In the genomic region with DNA sequence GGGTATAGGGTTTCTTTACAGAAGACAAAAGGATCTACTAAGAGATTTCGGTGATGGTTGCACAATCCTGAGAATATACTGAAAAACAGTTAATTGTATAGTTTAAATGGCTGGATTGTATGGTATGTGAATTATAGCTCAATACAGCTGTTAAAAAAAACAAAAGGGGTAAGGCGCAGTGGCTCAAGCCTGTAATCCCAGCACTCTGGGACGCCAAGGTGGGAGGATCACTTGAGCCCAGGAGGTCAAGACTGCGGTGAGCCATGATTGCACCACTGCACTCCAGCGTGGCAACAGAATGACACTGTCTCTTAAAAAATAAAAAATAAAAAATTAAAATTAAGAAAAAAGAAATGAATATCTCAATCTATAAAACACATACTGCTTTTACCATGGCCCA, we compare ENCODE assay signal across 14 cellular contexts. TPM values are rescaled to one million over a fixed set of nuclear protein-coding genes. Genes with fewer than 3 reads are reported as not detected.
DNase-seq lines count a peak whose midpoint lies in the region; ATAC-seq, FAIRE-seq and TF ChIP-seq lines count a peak whose summit lies in the region.
"Had no signal": no experiment of that assay in that cellular context is flagged by ENCODE, and none has a peak within 500 bp of the region (broad histone marks: within the 10 kb centered on the region; RNA-seq: fewer than 3 reads in every experiment).

No MANE protein-coding gene starts in this region.

- WGBS in suprapubic skin: 87% methylated on average over 5 of the region's 5 CpGs

- no peaks in the 10 kb centered on the region for H3K9me3 ChIP-seq in keratinocyte (ENCODE audit: control insufficient read depth, low read depth, low read length)
- H3K9me3 ChIP-seq in suprapubic skin: no peaks in the 10 kb centered on the region
- H3K9me3 ChIP-seq: testis had no signal

- no peak overlapping the region for H2AFZ ChIP-seq in keratinocyte (ENCODE audit: control insufficient read depth, low read length)

- dilution Hi-C loops in keratinocyte (cut with MboI; ENCODE audit: extremely low pct_ligation_motif_present, low sequenced_read_pairs): no loop called here

- H3K27me3 Mint-ChIP-seq in activated CD8-positive, alpha-beta memory T cell treated with anti-CD3 and anti-CD28 coated beads, Interleukin-2, amount 10 ng/mL, durations not matched to agents 7 days and 5 days: no peaks in the 10 kb centered on the region
- H3K27me3 Mint-ChIP-seq in activated T-helper 17 cell treated with anti-CD3 and anti-CD28 coated beads, Interleukin-2, amount 50 U/mL, for 72 hours: no peaks in the 10 kb centered on the region
- H3K27me3 Mint-ChIP-seq: memory B cell had no signal

- H3K36me3 Mint-ChIP-seq in activated CD8-positive, alpha-beta memory T cell treated with anti-CD3 and anti-CD28 coated beads, Interleukin-2, amount 10 ng/mL, durations not matched to agents 7 days and 5 days: peaks cover 54% of the 10 kb centered on the region
- H3K36me3 Mint-ChIP-seq in activated T-helper 17 cell treated with anti-CD3 and anti-CD28 coated beads, Interleukin-2, amount 50 U/mL, for 72 hours (ENCODE audit: low read depth): peaks cover 91% of the 10 kb centered on the region

- H3K4me1 Mint-ChIP-seq in activated CD8-positive, alpha-beta memory T cell treated with anti-CD3 and anti-CD28 coated beads, Interleukin-2, amount 10 ng/mL, durations not matched to agents 7 days and 5 days: peaks cover 67% of the 10 kb centered on the region
- peaks cover 63% of the 10 kb centered on the region for H3K4me1 Mint-ChIP-seq in activated T-helper 17 cell treated with anti-CD3 and anti-CD28 coated beads, Interleukin-2, amount 50 U/mL, for 72 hours

- CTCF ChIA-PET in activated CD8-positive, alpha-beta memory T cell treated with anti-CD3 and anti-CD28 coated beads, Interleukin-2, amount 10 ng/mL, durations not matched to agents 7 days and 5 days (lab: Charles Lee): interaction anchor here (0.6 to 2.6 kb wide), 4 partner anchors 17 to 45 kb away, joined by 3 to 8 read pairs (median 3); partner anchors contain the start of gene ESYT2

- H3K4me3 ChIP-seq in keratinocyte (ENCODE audit: control insufficient read depth in 2 of 3, extremely low read depth in 1 of 3, insufficient read depth in 2 of 3, low read depth in 1 of 3, low read length in 3 of 3) (no peak overlapping the region), suprapubic skin (no peak overlapping the region)
- H3K4me3 ChIP-seq: testis had no signal

- H4K20me1 ChIP-seq in keratinocyte (ENCODE audit: control insufficient read depth, extremely low read depth, insufficient read depth, low read length): no peaks in the 10 kb centered on the region

- H3K36me3 ChIP-seq in keratinocyte (ENCODE audit: control insufficient read depth in 2 of 2, extremely low read depth in 1 of 2, insufficient read depth in 2 of 2, low read length in 2 of 2) (peaks cover 5 to 7% of the 10 kb centered on the region in 2 experiments), suprapubic skin (peaks cover 7% of the 10 kb centered on the region)

- H3K79me2 ChIP-seq in keratinocyte (ENCODE audit: control insufficient read depth, insufficient read depth, low read length): peaks cover 92% of the 10 kb centered on the region

- no peak for ATAC-seq in activated CD8-positive, alpha-beta memory T cell treated with anti-CD3 and anti-CD28 coated beads, Interleukin-2, amount 10 ng/mL, durations not matched to agents 7 days and 5 days
- no peak for ATAC-seq in activated T-helper 17 cell treated with anti-CD3 and anti-CD28 coated beads, Interleukin-2, amount 50 U/mL, for 72 hours (replicated peaks)
- no peak for ATAC-seq in GM18909 (IDR thresholded peaks at IDR 0.05; ENCODE audit: poor library complexity, unreplicated experiment)
- no peak for ATAC-seq in HG02610 (IDR thresholded peaks at IDR 0.05; ENCODE audit: unreplicated experiment)

- H3K9ac ChIP-seq in keratinocyte (ENCODE audit: control insufficient read depth, extremely low read depth, insufficient read depth, low read length): no peak overlapping the region

- H3K4me1 ChIP-seq in keratinocyte (ENCODE audit: control insufficient read depth, extremely low read depth, insufficient read depth, low read length) (peaks cover 34% of the 10 kb centered on the region), suprapubic skin (peaks cover 45% of the 10 kb centered on the region)

- peaks cover 5% of the 10 kb centered on the region for H3K9me3 Mint-ChIP-seq in activated CD8-positive, alpha-beta memory T cell treated with anti-CD3 and anti-CD28 coated beads, Interleukin-2, amount 10 ng/mL, durations not matched to agents 7 days and 5 days (ENCODE audit: low read depth)
- peaks cover 4% of the 10 kb centered on the region for H3K9me3 Mint-ChIP-seq in activated T-helper 17 cell treated with anti-CD3 and anti-CD28 coated beads, Interleukin-2, amount 50 U/mL, for 72 hours

- no peak overlapping the region for H3K4me3 Mint-ChIP-seq in activated CD8-positive, alpha-beta memory T cell treated with anti-CD3 and anti-CD28 coated beads, Interleukin-2, amount 10 ng/mL, durations not matched to agents 7 days and 5 days
- H3K4me3 Mint-ChIP-seq in activated T-helper 17 cell treated with anti-CD3 and anti-CD28 coated beads, Interleukin-2, amount 50 U/mL, for 72 hours: peak overlapping the region; percentile 85
- H3K4me3 Mint-ChIP-seq: memory B cell had no signal

- peak overlapping the region; percentile 32 for H3K27ac Mint-ChIP-seq in activated CD8-positive, alpha-beta memory T cell treated with anti-CD3 and anti-CD28 coated beads, Interleukin-2, amount 10 ng/mL, durations not matched to agents 7 days and 5 days
- H3K27ac Mint-ChIP-seq in activated T-helper 17 cell treated with anti-CD3 and anti-CD28 coated beads, Interleukin-2, amount 50 U/mL, for 72 hours: peak overlapping the region; percentile 97

- no peak for FAIRE-seq in keratinocyte (lab: Jason Lieb, UNC)
- FAIRE-seq: GM12891 had no signal

- H3K9me1 ChIP-seq in keratinocyte (ENCODE audit: control insufficient read depth, extremely low read depth, insufficient read depth, low read length): peaks cover 3% of the 10 kb centered on the region

- TF ChIP-seq POLR2A in suprapubic skin (IDR thresholded peaks at IDR 0.05): no peak

- no peak for TF ChIP-seq EP300 in suprapubic skin (IDR thresholded peaks at IDR 0.05)

- H3K27ac ChIP-seq in keratinocyte (ENCODE audit: control insufficient read depth, insufficient read depth, low read length) (peak overlapping the region; percentile 80), suprapubic skin (peak overlapping the region; percentile 76)

- no peak for DNase-seq in activated CD8-positive, alpha-beta memory T cell treated with anti-CD3 and anti-CD28 coated beads, Interleukin-2, amount 10 ng/mL, durations not matched to agents 7 days and 5 days
- DNase-seq in activated CD8-positive, alpha-beta memory T cell treated with anti-CD3 and anti-CD28 coated beads, Interleukin-2, amount 50 U/mL, for 48 hours: no peak
- DNase-seq in keratinocyte (ENCODE audit: low read depth, low spot score): no peak
- no peak for DNase-seq in suprapubic skin (ENCODE audit: low spot score in 2 of 2)
- no peak for DNase-seq in COLO829 (ENCODE audit: low spot score)
- DNase-seq: DMS79; NCI-H1694; NK-92 treated with Interleukin-12 subunit alpha and Interleukin-12 subunit beta, amount 100 ng/mL, for 24 hours; testis had no signal

- TF ChIP-seq CTCF in keratinocyte (optimal IDR thresholded peaks at IDR 0.05 in 1 of 3, IDR thresholded peaks at IDR 0.05 in 1 of 3, conservative IDR thresholded peaks at IDR 0.05 in 1 of 3; ENCODE audit: extremely low read depth in 1 of 3, insufficient read depth in 2 of 3, low read length in 3 of 3): no peak
- no peak for TF ChIP-seq CTCF in suprapubic skin (IDR thresholded peaks at IDR 0.05)

- no peaks in the 10 kb centered on the region for H3K27me3 ChIP-seq in keratinocyte (ENCODE audit: control insufficient read depth, extremely low read depth, insufficient read depth, low read length)
- H3K27me3 ChIP-seq in suprapubic skin: no peaks in the 10 kb centered on the region
- H3K27me3 ChIP-seq: testis had no signal

- no peak overlapping the region for H3K4me2 ChIP-seq in keratinocyte (ENCODE audit: control insufficient read depth, extremely low read depth, insufficient read depth, low read depth, low read length)

RNA-seq across cellular contexts. Expression of gene ESYT2, which starts 18.5 kb away (rescaled TPM):
- 10 to 100 TPM; 79.8 to 86.0 TPM for total RNA-seq in activated CD8-positive, alpha-beta memory T cell treated with anti-CD3 and anti-CD28 coated beads, Interleukin-2, amount 10 ng/mL, durations not matched to agents 7 days and 5 days
- total RNA-seq in activated T-helper 17 cell treated with anti-CD3 and anti-CD28 coated beads, Interleukin-2, amount 50 U/mL, for 72 hours: 100 to 1,000 TPM in 1 of 2 donors, 10 to 100 TPM in 1; 63.0 to 119 TPM
- 37.5 to 45.9 TPM (median 43.3 TPM) in 3 replicates for polyA plus RNA-seq in keratinocyte
- 25.0 TPM for polyA plus RNA-seq in keratinocyte (2011; ENCODE audit: low read depth)
- 20.4 and 30.4 TPM in 2 replicates for polyA plus RNA-seq in keratinocyte (2011; cell fraction: cytosol; rRNA removed)
- polyA plus RNA-seq in keratinocyte (2011; cell fraction: nucleus; rRNA removed): 48.0 and 55.0 TPM in 2 replicates
- polyA plus RNA-seq in keratinocyte (2012; ENCODE audit: low replicate concordance): 28.8 and 38.8 TPM in 2 replicates
- polyA minus RNA-seq in keratinocyte: 40.8 to 60.4 TPM (median 48.7 TPM) in 3 replicates
- 53.3 TPM for polyA minus RNA-seq in keratinocyte (2011; cell fraction: cytosol; rRNA and poly(A)+ RNA removed)
- polyA minus RNA-seq in keratinocyte (2011; cell fraction: nucleus; rRNA and poly(A)+ RNA removed): 70.4 and 102 TPM in 2 replicates
- 10 to 100 TPM; 68.3 to 95.8 (median 82.6) TPM for total RNA-seq in suprapubic skin

RNA-seq across cellular contexts. Expression of gene DYNC2I1, which starts 45.5 kb away (rescaled TPM):
- 10 to 100 TPM; 10.7 to 15.6 TPM for total RNA-seq in activated CD8-positive, alpha-beta memory T cell treated with anti-CD3 and anti-CD28 coated beads, Interleukin-2, amount 10 ng/mL, durations not matched to agents 7 days and 5 days
- total RNA-seq in activated T-helper 17 cell treated with anti-CD3 and anti-CD28 coated beads, Interleukin-2, amount 50 U/mL, for 72 hours: 10 to 100 TPM; 13.5 to 41.1 TPM
- 9.1 to 13.6 TPM (median 11.7 TPM) in 3 replicates for polyA plus RNA-seq in keratinocyte
- 12.0 TPM for polyA plus RNA-seq in keratinocyte (2011; ENCODE audit: low read depth)
- 6.4 and 9.4 TPM in 2 replicates for polyA plus RNA-seq in keratinocyte (2011; cell fraction: cytosol; rRNA removed)
- 23.5 and 29.0 TPM in 2 replicates for polyA plus RNA-seq in keratinocyte (2011; cell fraction: nucleus; rRNA removed)
- polyA plus RNA-seq in keratinocyte (2012; ENCODE audit: low replicate concordance): 5.8 and 7.8 TPM in 2 replicates
- 2.8 to 10.6 TPM (median 7.1 TPM) in 3 replicates for polyA minus RNA-seq in keratinocyte
- 6.3 TPM for polyA minus RNA-seq in keratinocyte (2011; cell fraction: cytosol; rRNA and poly(A)+ RNA removed)
- 10.4 and 16.2 TPM in 2 replicates for polyA minus RNA-seq in keratinocyte (2011; cell fraction: nucleus; rRNA and poly(A)+ RNA removed)
- total RNA-seq in suprapubic skin: 10 to 100 TPM in 2 of 4 donors, 1 to 10 TPM in 2; 7.2 to 33.5 (median 9.3) TPM
